8 cellular contexts compared by ENCODE assay signal in genomic region chr10:110210663-110211454, GRCh38. TPM values are rescaled to one million over a fixed set of nuclear protein-coding genes. Genes with fewer than 3 reads are reported as not detected.
A peak's percentile ranks its signal among the peaks of the same experiment; 100 is the strongest.
DNase-seq lines count a peak whose midpoint lies in the region; ATAC-seq and TF ChIP-seq lines count a peak whose summit lies in the region.

No MANE protein-coding gene starts in this region.

- H3K27ac ChIP-seq in left lung = peak overlapping the region; percentile 88 to 93

- TF ChIP-seq CTCF in CD14-positive monocyte (IDR thresholded peaks at IDR 0.05) (no peak), left lung (IDR thresholded peaks at IDR 0.05) (no peak)

- H3K27me3 ChIP-seq in left lung = no peaks in the 10 kb centered on the region

- H3K4me3 Mint-ChIP-seq in CD14-positive monocyte = peak overlapping the region; percentile 93 to 94

- intact Hi-C loops in CD14-positive monocyte (cut with micrococcal nuclease) = loop anchor here (2.0 to 5.0 kb wide), 2 partner anchors 14 to 69 kb away; no protein-coding TSS in a partner anchor
- intact Hi-C loops in left lung (cut with DNase I) = no loop called here

- DNase-seq in CD14-positive monocyte (ENCODE audit: low spot score) = peak; percentile 95
- DNase-seq in NCI-H82 (lab: John Stamatoyannopoulos, UW) = peak; percentile 97
- DNase-seq in activated CD4-positive, alpha-beta T cell treated with anti-CD3 and anti-CD28 coated beads, Interleukin-2, amount 50 U/mL, for 48 hours = peak; percentile 92 to 95
- DNase-seq in dermis microvascular lymphatic vessel endothelial cell (ENCODE audit: low read depth in 2 of 2) = peak; percentile 90 to 97
- DNase-seq in left lung = peak; percentile 96 to 97
- peak; percentile 92 to 93 for DNase-seq in stimulated activated CD4-positive, alpha-beta T cell treated with anti-CD3 and anti-CD28 coated beads, Interleukin-2, amount 100 ng/mL, for 24 hours

- ATAC-seq in GM19455 (IDR thresholded peaks at IDR 0.05; ENCODE audit: unreplicated experiment) (peak; percentile 74), HG03575 (IDR thresholded peaks at IDR 0.05; ENCODE audit: extremely low read depth, insufficient number of reproducible peaks, low FRiP score, unreplicated experiment) (peak; percentile 51), left lung (peak; percentile 84)

- peaks cover 8 to 20% (median 14%) of the 10 kb centered on the region in 3 donors for H3K27me3 Mint-ChIP-seq in CD14-positive monocyte (ENCODE audit: low read depth in 3 of 3)

- H3K36me3 ChIP-seq in left lung = no peaks in the 10 kb centered on the region

- peaks cover 58% of the 10 kb centered on the region for H3K4me1 Mint-ChIP-seq in CD14-positive monocyte

- H3K27ac Mint-ChIP-seq in CD14-positive monocyte = peak overlapping the region; percentile 93 to 99 (median 97)

- H3K36me3 Mint-ChIP-seq in CD14-positive monocyte = peaks cover 4 to 5% of the 10 kb centered on the region in 2 donors

- H3K4me1 ChIP-seq in left lung = peaks cover 0 to 50% of the 10 kb centered on the region in 2 donors

- H3K9me3 Mint-ChIP-seq in CD14-positive monocyte = peaks cover 0 to 2% (median 0%) of the 10 kb centered on the region in 7 donors

- peak overlapping the region; percentile 60 to 64 for H3K4me3 ChIP-seq in left lung

- no peaks in the 10 kb centered on the region for H3K9me3 ChIP-seq in left lung

RNA-seq across cellular contexts. Expression of gene MXI1, which starts 3.5 kb away (rescaled TPM):
- 10 to 100 TPM; 21.6 to 25.7 TPM for polyA plus RNA-seq in CD14-positive monocyte
- total RNA-seq in dermis microvascular lymphatic vessel endothelial cell (5.3 and 9.6 TPM in 2 replicates), left lung (10 to 100 TPM; 16.5 to 16.7 TPM)

Comparison
In these comparisons a context has a peak if more than half of its experiments do, and no peak if none do; other contexts are left out.
1. Peak in every context shown above with its lines: DNase-seq, ATAC-seq, H3K4me3 ChIP-seq and H3K27ac ChIP-seq.
2. intact Hi-C loops: an anchor here in CD14-positive monocyte (2.0 to 5.0 kb wide); none called in left lung.